In the genomic region with DNA sequence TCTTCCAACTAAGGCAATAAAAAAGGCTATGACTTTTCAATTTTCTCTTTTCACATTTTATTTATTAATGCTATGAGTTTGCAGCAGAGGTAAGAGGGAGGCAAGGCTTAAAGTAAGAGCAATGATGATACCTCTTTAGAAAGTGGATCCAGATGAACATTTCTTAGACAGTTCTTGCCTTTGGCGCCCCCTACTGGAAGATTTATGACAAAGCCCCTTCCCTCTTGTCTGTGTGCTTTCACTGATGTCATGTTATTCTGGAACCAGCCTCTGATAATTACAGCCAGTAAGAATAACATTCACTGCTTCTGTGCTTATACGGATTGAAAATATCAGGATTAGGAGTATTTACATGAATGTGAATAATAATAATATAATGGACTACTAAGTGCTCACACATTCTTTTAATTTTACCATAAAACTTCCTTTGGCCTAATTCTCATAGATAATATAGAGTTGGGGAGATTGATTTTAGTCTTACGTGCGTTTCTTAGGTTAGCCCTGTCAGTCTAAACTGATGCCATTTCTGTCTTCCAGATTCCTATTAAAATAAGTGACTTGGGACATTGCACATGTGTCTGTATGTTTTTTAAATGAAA, we compare ENCODE assay signal across 8 cellular contexts.
DNase-seq lines count a peak whose midpoint lies in the region; ATAC-seq, FAIRE-seq and TF ChIP-seq lines count a peak whose summit lies in the region.

No MANE protein-coding gene starts in this region.

- H3K27me3 ChIP-seq in H7 (ENCODE audit: control insufficient read depth, insufficient read depth, low read length) = no peaks in the 10 kb centered on the region

- no peaks in the 10 kb centered on the region for H3K4me1 Mint-ChIP-seq in brain
- no peaks in the 10 kb centered on the region for H3K4me1 Mint-ChIP-seq in activated T-cell treated with anti-CD3 and anti-CD28 coated beads, Interleukin-2, amount 50 U/mL, for 4 hours (ENCODE audit: low read depth)

- no peak overlapping the region for H3K4me3 ChIP-seq in H7 (ENCODE audit: insufficient read depth, low read depth, low read length)

- no peak for FAIRE-seq in RCC 7860 (lab: Jason Lieb, UNC)

- ATAC-seq in GM21423 (IDR thresholded peaks at IDR 0.05; ENCODE audit: unreplicated experiment) = no peak
- no peak for ATAC-seq in activated T-cell treated with anti-CD3 and anti-CD28 coated beads, Interleukin-2, amount 50 U/mL, for 4 hours

- H3K27ac Mint-ChIP-seq in brain = peak overlapping the region in 1 of 5 experiments; percentile 1

- no peaks in the 10 kb centered on the region for H3K36me3 ChIP-seq in H7 (replicated peaks; ENCODE audit: control insufficient read depth, insufficient read depth, low read length)

- no peak overlapping the region for H3K4me3 Mint-ChIP-seq in brain
- no peak overlapping the region for H3K4me3 Mint-ChIP-seq in activated T-cell treated with anti-CD3 and anti-CD28 coated beads, Interleukin-2, amount 50 U/mL, for 4 hours

- peak; percentile 53 for DNase-seq in D341Med (ENCODE audit: low spot score)
- DNase-seq in H7 = peak; percentile 1
- DNase-seq in NCI-H345 (lab: John Stamatoyannopoulos, UW) = peak; percentile 58
- DNase-seq in left kidney (ENCODE audit: low read depth, low spot score) = peak; percentile 78
- DNase-seq in RCC 7860 (ENCODE audit: low spot score) = no peak
- DNase-seq in activated T-cell treated with anti-CD3 and anti-CD28 coated beads, Interleukin-2, amount 50 U/mL, for 4 hours = no peak

- H3K27me3 Mint-ChIP-seq in brain = no peaks in the 10 kb centered on the region
- H3K27me3 Mint-ChIP-seq in activated T-cell treated with anti-CD3 and anti-CD28 coated beads, Interleukin-2, amount 50 U/mL, for 4 hours (ENCODE audit: low read depth) = no peaks in the 10 kb centered on the region

- peaks cover 8% of the 10 kb centered on the region for H3K36me3 Mint-ChIP-seq in brain
- H3K36me3 Mint-ChIP-seq in activated T-cell treated with anti-CD3 and anti-CD28 coated beads, Interleukin-2, amount 50 U/mL, for 4 hours (ENCODE audit: insufficient read depth) = no peaks in the 10 kb centered on the region

- peaks cover 8 to 18% (median 14%) of the 10 kb centered on the region in 5 experiments for H3K9me3 Mint-ChIP-seq in brain
- H3K9me3 Mint-ChIP-seq in activated T-cell treated with anti-CD3 and anti-CD28 coated beads, Interleukin-2, amount 50 U/mL, for 4 hours = peaks cover 16% of the 10 kb centered on the region

- peak; percentile 58 to 79 for TF ChIP-seq CTCF in brain (conservative IDR thresholded peaks at IDR 0.05)

Comparison
In these comparisons a context has a peak if more than half of its experiments do, and no peak if none do; other contexts are left out.
1. DNase-seq: peak in D341Med (single experiment), H7 (single experiment), NCI-H345 (single experiment) and left kidney (single experiment); none in RCC 7860 (single experiment) and activated T-cell treated with anti-CD3 and anti-CD28 coated beads, Interleukin-2, amount 50 U/mL, for 4 hours (single experiment).